In the genomic region with DNA sequence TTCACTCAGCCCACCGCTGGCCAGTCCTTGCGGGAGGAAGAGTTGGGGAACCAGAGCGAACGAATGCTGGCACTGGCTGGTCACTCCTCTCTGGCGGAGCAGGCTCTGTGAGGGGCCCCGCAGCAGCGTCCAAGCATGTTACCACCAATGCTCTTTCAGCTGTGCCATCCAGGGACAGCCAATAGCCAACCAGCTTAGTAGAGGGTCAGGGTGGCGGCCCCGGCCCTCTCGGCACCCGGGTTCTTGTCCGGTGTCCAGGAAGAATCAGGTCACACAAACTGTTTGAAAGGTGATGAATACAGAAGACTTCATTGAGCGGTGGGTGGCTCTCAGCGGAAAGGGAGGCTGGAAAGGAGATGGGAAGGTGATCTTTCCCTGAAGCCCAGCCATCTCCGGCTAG, we compare ENCODE assay signal across 28 cellular contexts.
"Had no signal": no experiment of that assay in that cellular context is flagged by ENCODE, and none has a peak within 500 bp of the region (broad histone marks: within the 10 kb centered on the region; RNA-seq: fewer than 3 reads in every experiment).

No MANE protein-coding gene starts in this region.

- H2AFZ ChIP-seq: parathyroid adenoma had no signal

- H3K36me3 Mint-ChIP-seq: naive B cell; naive thymus-derived CD8-positive, alpha-beta T cell; natural killer cell treated with Interleukin-12 subunit alpha and Interleukin-12 subunit beta and Interleukin-15 and Interleukin-18, amount 100 ng/mL, for 72 hours; stimulated activated effector memory CD8-positive, alpha-beta T cell treated with anti-CD3 and anti-CD28 coated beads, Interleukin-12 subunit alpha, Interleukin-12 subunit beta, amount 100 ng/mL, for 72 hours; stimulated activated naive B cell treated with anti-CD40 and anti-IgM and Interleukin-4, amounts not matched to agents 10 μg/mL and 1 μg/mL and 100 μg/mL, for 72 hours; type B pancreatic cell had no signal

- H3K9ac ChIP-seq: parathyroid adenoma had no signal

- FAIRE-seq: small intestine had no signal

- H3K4me3 ChIP-seq: ovary, psoas muscle, right lobe of liver, sigmoid colon, stomach, tibial artery, transverse colon, upper lobe of right lung, vagina had no signal

- H3K27ac Mint-ChIP-seq: naive thymus-derived CD8-positive, alpha-beta T cell; natural killer cell treated with Interleukin-12 subunit alpha and Interleukin-12 subunit beta and Interleukin-15 and Interleukin-18, amount 100 ng/mL, for 72 hours; nephron progenitor cell; progenitor cell of endocrine pancreas; stimulated activated effector memory CD8-positive, alpha-beta T cell treated with anti-CD3 and anti-CD28 coated beads, Interleukin-12 subunit alpha, Interleukin-12 subunit beta, amount 100 ng/mL, for 72 hours; stimulated activated naive B cell treated with anti-CD40 and anti-IgM and Interleukin-4, amounts not matched to agents 10 μg/mL and 1 μg/mL and 100 μg/mL, for 72 hours; stimulated activated naive CD8-positive, alpha-beta T cell treated with anti-CD3 and anti-CD28 coated beads, Interleukin-15, Interleukin-2, amounts not matched to agents 100 ng/mL and 50 ng/mL, for 24 hours; type B pancreatic cell had no signal

- H3K27me3 ChIP-seq: ovary, right lobe of liver, sigmoid colon, stomach, tibial artery, transverse colon, upper lobe of right lung, vagina had no signal

- H3K4me1 Mint-ChIP-seq: naive B cell; naive thymus-derived CD8-positive, alpha-beta T cell; nephron progenitor cell; neural crest cell; stimulated activated effector memory CD8-positive, alpha-beta T cell treated with anti-CD3 and anti-CD28 coated beads, Interleukin-12 subunit alpha, Interleukin-12 subunit beta, amount 100 ng/mL, for 72 hours; stimulated activated naive B cell treated with anti-CD40 and anti-IgM and Interleukin-4, amounts not matched to agents 10 μg/mL and 1 μg/mL and 100 μg/mL, for 72 hours had no signal

- H3K9me3 ChIP-seq: ovary, psoas muscle, right lobe of liver, sigmoid colon, stomach, tibial artery, transverse colon, upper lobe of right lung, vagina had no signal

- H3K79me2 ChIP-seq: parathyroid adenoma had no signal

- ATAC-seq: naive thymus-derived CD8-positive, alpha-beta T cell; natural killer cell treated with Interleukin-12 subunit alpha and Interleukin-12 subunit beta and Interleukin-15 and Interleukin-18, amount 100 ng/mL, for 72 hours; psoas muscle; right cardiac atrium; right lobe of liver; stimulated activated effector memory CD8-positive, alpha-beta T cell treated with anti-CD3 and anti-CD28 coated beads, Interleukin-12 subunit alpha, Interleukin-12 subunit beta, amount 100 ng/mL, for 72 hours; stimulated activated naive B cell treated with anti-CD40 and anti-IgM and Interleukin-4, amounts not matched to agents 10 μg/mL and 1 μg/mL and 100 μg/mL, for 72 hours; upper lobe of right lung had no signal

- H3K36me3 ChIP-seq: ovary, right lobe of liver, sigmoid colon, stomach, tibial artery, transverse colon, upper lobe of right lung, vagina had no signal

- DNase-seq: naive B cell; naive thymus-derived CD8-positive, alpha-beta T cell; nephron progenitor cell; occipital lobe; ovary; posterior cingulate gyrus; psoas muscle; right cardiac atrium; right lobe of liver; sigmoid colon; small intestine; stimulated activated CD4-positive, alpha-beta T cell treated with anti-CD3 and anti-CD28 coated beads, Interleukin-15, amount 100 ng/mL, for 24 hours; stimulated activated CD4-positive, alpha-beta T cell treated with anti-CD3 and anti-CD28 coated beads, Interleukin-2, amount 100 ng/mL, for 24 hours; stimulated activated CD4-positive, alpha-beta T cell treated with anti-CD3 and anti-CD28 coated beads, Interleukin-2, amount 100 ng/mL, for 48 hours; stimulated activated naive B cell treated with anti-CD40 and anti-IgM and Interleukin-4, amounts not matched to agents 10 μg/mL and 1 μg/mL and 100 μg/mL, for 72 hours; stimulated activated naive CD4-positive, alpha-beta T cell treated with Interleukin-2 at 50 U/mL for 16 hours; stomach; tibial artery; transverse colon; upper lobe of right lung had no signal

- H3K9me3 Mint-ChIP-seq: neural crest cell; stimulated activated effector memory CD8-positive, alpha-beta T cell treated with anti-CD3 and anti-CD28 coated beads, Interleukin-12 subunit alpha, Interleukin-12 subunit beta, amount 100 ng/mL, for 72 hours; stimulated activated naive CD8-positive, alpha-beta T cell treated with anti-CD3 and anti-CD28 coated beads, Interleukin-15, Interleukin-2, amounts not matched to agents 100 ng/mL and 50 ng/mL, for 24 hours; type B pancreatic cell had no signal

- H3K4me1 ChIP-seq: parathyroid adenoma, psoas muscle, right lobe of liver, sigmoid colon, stomach, tibial artery, transverse colon, upper lobe of right lung, vagina had no signal

- H3K4me3 Mint-ChIP-seq: naive B cell; naive thymus-derived CD8-positive, alpha-beta T cell; natural killer cell treated with Interleukin-12 subunit alpha and Interleukin-12 subunit beta and Interleukin-15 and Interleukin-18, amount 100 ng/mL, for 72 hours; nephron progenitor cell; neural crest cell; stimulated activated effector memory CD8-positive, alpha-beta T cell treated with anti-CD3 and anti-CD28 coated beads, Interleukin-12 subunit alpha, Interleukin-12 subunit beta, amount 100 ng/mL, for 72 hours; stimulated activated naive B cell treated with anti-CD40 and anti-IgM and Interleukin-4, amounts not matched to agents 10 μg/mL and 1 μg/mL and 100 μg/mL, for 72 hours; stimulated activated naive CD8-positive, alpha-beta T cell treated with anti-CD3 and anti-CD28 coated beads, Interleukin-15, Interleukin-2, amounts not matched to agents 100 ng/mL and 50 ng/mL, for 24 hours; type B pancreatic cell had no signal

- H3K27ac ChIP-seq: ovary, parathyroid adenoma, psoas muscle, right lobe of liver, sigmoid colon, stomach, tibial artery, transverse colon, upper lobe of right lung, vagina had no signal
